19 cellular contexts compared by ENCODE assay signal in the genomic region with DNA sequence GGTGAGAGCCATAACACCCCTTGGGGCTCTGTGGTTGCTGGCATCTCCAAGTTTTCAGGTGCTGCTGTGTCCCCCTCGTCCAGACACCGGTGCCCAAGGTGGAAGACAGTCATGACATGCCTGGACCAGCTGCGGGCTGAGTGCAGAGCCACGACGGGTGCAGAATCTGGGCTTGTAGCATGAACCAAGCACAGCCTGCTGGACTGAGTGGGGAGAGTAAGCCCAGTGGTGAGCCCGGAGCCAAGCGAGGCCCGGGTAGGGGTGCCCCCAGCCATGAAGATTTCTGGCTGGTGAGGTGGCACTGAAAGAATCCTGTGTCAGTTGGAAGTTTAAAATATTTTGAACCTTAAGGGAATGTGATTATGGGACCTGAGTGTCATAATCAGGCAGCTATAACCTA.
DNase-seq lines count a peak whose midpoint lies in the region; ATAC-seq and TF ChIP-seq lines count a peak whose summit lies in the region.
"Had no signal": no experiment of that assay in that cellular context is flagged by ENCODE, and none has a peak within 500 bp of the region (broad histone marks: within the 10 kb centered on the region; RNA-seq: fewer than 3 reads in every experiment).

No MANE protein-coding gene starts in this region.

- no peak overlapping the region for H3K4me3 Mint-ChIP-seq in H9
- H3K4me3 Mint-ChIP-seq: B cell; CD8-positive, alpha-beta T cell; GM23338; HFFc6 had no signal

- H3K9ac ChIP-seq in H9 (ENCODE audit: extremely low read depth, insufficient read length, low read length) = no peak overlapping the region
- H3K9ac ChIP-seq in mesendoderm (ENCODE audit: low read length) = peak overlapping the region; percentile 19
- H3K9ac ChIP-seq in MM.1S (ENCODE audit: low read length) = no peak overlapping the region
- H3K9ac ChIP-seq: BLaER1 treated with 17β-estradiol and CSF1 and Interleukin-3, amounts not matched to agents 10 nM and 100 nM had no signal

- H3K79me2 ChIP-seq in H9 (ENCODE audit: insufficient read depth, low read length) (no peaks in the 10 kb centered on the region), mesendoderm (ENCODE audit: control insufficient read depth, insufficient read depth, low read length) (no peaks in the 10 kb centered on the region), osteoblast (ENCODE audit: insufficient read depth, low read length) (no peaks in the 10 kb centered on the region), MM.1S (ENCODE audit: low read length) (no peaks in the 10 kb centered on the region)

- no peak overlapping the region for H3K4me2 ChIP-seq in H9 (ENCODE audit: insufficient read depth, insufficient read length, low read length)
- H3K4me2 ChIP-seq in mesendoderm (ENCODE audit: low read length) = no peak overlapping the region
- no peak overlapping the region for H3K4me2 ChIP-seq in osteoblast (ENCODE audit: insufficient read depth, low read length)
- H3K4me2 ChIP-seq in MM.1S (ENCODE audit: low read depth, low read length) = no peak overlapping the region
- H3K4me2 ChIP-seq: BLaER1 treated with 17β-estradiol and CSF1 and Interleukin-3, amounts not matched to agents 10 nM and 100 nM; GM23338 had no signal

- no peak overlapping the region for H2BK12ac ChIP-seq in H9 (ENCODE audit: insufficient read length, low read depth, low read length)

- peaks cover 12 to 21% of the 10 kb centered on the region in 2 experiments for H3K4me1 Mint-ChIP-seq in H9
- H3K4me1 Mint-ChIP-seq: B cell had no signal

- no peak overlapping the region for H2BK5ac ChIP-seq in H9 (ENCODE audit: insufficient read length, low read length)
- H2BK5ac ChIP-seq in mesendoderm (ENCODE audit: low read length) = peak overlapping the region; percentile 99

- H3K27me3 Mint-ChIP-seq in H9 (ENCODE audit: low read depth) = peaks cover 3% of the 10 kb centered on the region
- H3K27me3 Mint-ChIP-seq: B cell had no signal

- H3K4ac ChIP-seq in H9 (ENCODE audit: low read depth, low read length) (no peak overlapping the region), mesendoderm (ENCODE audit: low read depth, low read length) (peak overlapping the region; percentile 22)

- WGBS in H9 (ENCODE audit: extremely low coverage, insufficient read length, low lambda C conversion rate) = no CpG with 5 or more reads among the region's 8 CpGs
- no CpG with 5 or more reads among the region's 8 CpGs for WGBS in mesendoderm (ENCODE audit: extremely low coverage, insufficient coverage, low lambda C conversion rate)
- 97% methylated on average over 8 of the region's 8 CpGs for WGBS in right cardiac atrium

- peaks cover 4 to 20% (median 16%) of the 10 kb centered on the region in 3 experiments for H3K36me3 Mint-ChIP-seq in H9 (ENCODE audit: insufficient read depth in 1 of 3, low read depth in 3 of 3)
- H3K36me3 Mint-ChIP-seq: CD8-positive, alpha-beta T cell had no signal

- H3K27ac ChIP-seq in H9 (ENCODE audit: insufficient read length, low read depth, low read length) (no peak overlapping the region), mesendoderm (ENCODE audit: low read depth, low read length) (peak overlapping the region; percentile 70), osteoblast (ENCODE audit: low read depth, low read length) (no peak overlapping the region), MM.1S (ENCODE audit: low read length) (no peak overlapping the region), right cardiac atrium (ENCODE audit: low read length) (no peak overlapping the region)
- H3K27ac ChIP-seq: BLaER1 treated with 17β-estradiol and CSF1 and Interleukin-3, amounts not matched to agents 10 nM and 100 nM had no signal

- H2AK5ac ChIP-seq in H9 (ENCODE audit: insufficient read length, low read length) (no peak overlapping the region), mesendoderm (ENCODE audit: low read length) (peak overlapping the region; percentile 94)

- peaks cover 19% of the 10 kb centered on the region in 2 experiments for H3K9me3 Mint-ChIP-seq in H9
- H3K9me3 Mint-ChIP-seq: CD8-positive, alpha-beta T cell had no signal

- H3K79me1 ChIP-seq in H9 (ENCODE audit: insufficient read depth, low read depth, low read length, poor library complexity, severe bottlenecking) = no peaks in the 10 kb centered on the region
- no peaks in the 10 kb centered on the region for H3K79me1 ChIP-seq in mesendoderm (ENCODE audit: low read length)

- H3K56ac ChIP-seq in H9 (ENCODE audit: insufficient read length, low read depth, low read length) (no peak overlapping the region), mesendoderm (ENCODE audit: low read length) (peak overlapping the region; percentile 86)

- ATAC-seq in GM21360 (IDR thresholded peaks at IDR 0.05; ENCODE audit: unreplicated experiment) (no peak), right cardiac atrium (no peak), HG03457 (IDR thresholded peaks at IDR 0.05; ENCODE audit: unreplicated experiment) (no peak)
- ATAC-seq: CD8-positive, alpha-beta T cell; GM12878; GM23338; HCT116 had no signal

- no peaks in the 10 kb centered on the region for H3K9me2 ChIP-seq in MM.1S (replicated peaks; ENCODE audit: insufficient read depth, low read length)

- H4K5ac ChIP-seq in H9 (ENCODE audit: insufficient read length, low read depth, low read length) = no peak overlapping the region
- H4K5ac ChIP-seq in mesendoderm (ENCODE audit: low read length) = no peak overlapping the region

- no peaks in the 10 kb centered on the region for H3K23me2 ChIP-seq in H9 (ENCODE audit: insufficient read length, low read depth, low read length, poor library complexity, severe bottlenecking)

- H3K4me1 ChIP-seq in H9 (ENCODE audit: insufficient read depth, low read length) (no peaks in the 10 kb centered on the region), mesendoderm (ENCODE audit: control insufficient read depth, low read depth, low read length) (peaks cover 8% of the 10 kb centered on the region), osteoblast (ENCODE audit: insufficient read depth, low read length) (no peaks in the 10 kb centered on the region), MM.1S (ENCODE audit: low read length) (no peaks in the 10 kb centered on the region), right cardiac atrium (ENCODE audit: control insufficient read depth, insufficient read depth, low read length) (peaks cover 2% of the 10 kb centered on the region)
- H3K4me1 ChIP-seq: BLaER1 treated with 17β-estradiol and CSF1 and Interleukin-3, amounts not matched to agents 10 nM and 100 nM had no signal

- H2BK120ac ChIP-seq in H9 (ENCODE audit: low read depth, low read length, poor library complexity, severe bottlenecking) (no peak overlapping the region), mesendoderm (ENCODE audit: low read depth, low read length) (no peak overlapping the region)

- no peak for TF ChIP-seq CTCF in H9 (conservative IDR thresholded peaks at IDR 0.05)
- no peak for TF ChIP-seq CTCF in osteoblast (IDR thresholded peaks at IDR 0.05; ENCODE audit: extremely low read depth, low read depth, low read length)
- no peak for TF ChIP-seq CTCF in MM.1S (IDR thresholded peaks at IDR 0.05; ENCODE audit: low read length)

- H3K36me3 ChIP-seq in mesendoderm (ENCODE audit: control insufficient read depth, insufficient read depth, low read length) = no peaks in the 10 kb centered on the region
- H3K36me3 ChIP-seq in osteoblast (ENCODE audit: insufficient read depth, low read length) = no peaks in the 10 kb centered on the region
- H3K36me3 ChIP-seq in MM.1S (replicated peaks; ENCODE audit: insufficient read depth, low read length) = no peaks in the 10 kb centered on the region

- H2AFZ ChIP-seq in H9 (ENCODE audit: low read length) = no peak overlapping the region
- no peak overlapping the region for H2AFZ ChIP-seq in osteoblast (ENCODE audit: low read length)
- no peak overlapping the region for H2AFZ ChIP-seq in MM.1S (ENCODE audit: low read length)
- H2AFZ ChIP-seq: GM23338 had no signal

- DNase-seq in H9 (peak; percentile 32), mesendoderm (no peak), osteoblast (ENCODE audit: insufficient read length, low spot score, missing footprints) (peak; percentile 43), MM.1S (no peak), right cardiac atrium (no peak)
- DNase-seq: 8988T; Calu3; CD8-positive, alpha-beta T cell; DMS79 treated with DMSO at 0.1 percent for 48 hours; EL; HFFc6; IMR-90 had no signal

- H3K9me3 ChIP-seq in H9 (ENCODE audit: control insufficient read depth, low read depth, low read length) (peaks cover 8% of the 10 kb centered on the region), osteoblast (ENCODE audit: low read depth, low read length) (peaks cover 3% of the 10 kb centered on the region), MM.1S (replicated peaks; ENCODE audit: insufficient read depth, low read length) (no peaks in the 10 kb centered on the region), right cardiac atrium (ENCODE audit: control insufficient read depth, low read length) (no peaks in the 10 kb centered on the region)

- no peak overlapping the region for H3K14ac ChIP-seq in H9 (ENCODE audit: insufficient read depth, low read length)

- H3K18ac ChIP-seq in H9 (ENCODE audit: insufficient read length, low read depth, low read length) (no peak overlapping the region), mesendoderm (ENCODE audit: low read length) (peak overlapping the region; percentile 62)

- H3K27me3 ChIP-seq in H9 (ENCODE audit: insufficient read depth, low read length) = no peaks in the 10 kb centered on the region
- no peaks in the 10 kb centered on the region for H3K27me3 ChIP-seq in mesendoderm (ENCODE audit: insufficient read depth, low read length, poor library complexity)
- H3K27me3 ChIP-seq in osteoblast (ENCODE audit: insufficient read depth, low read length) = peaks cover 7% of the 10 kb centered on the region
- no peaks in the 10 kb centered on the region for H3K27me3 ChIP-seq in MM.1S (replicated peaks; ENCODE audit: insufficient read depth, low read length)
- no peaks in the 10 kb centered on the region for H3K27me3 ChIP-seq in right cardiac atrium (ENCODE audit: control insufficient read depth, insufficient read depth)

- H2BK20ac ChIP-seq in H9 (ENCODE audit: low read depth, low read length, poor library complexity, severe bottlenecking) = no peak overlapping the region

- no peak overlapping the region for H3K27ac Mint-ChIP-seq in H9
- H3K27ac Mint-ChIP-seq: B cell; CD8-positive, alpha-beta T cell; GM23338; HFFc6 had no signal

- H4K20me1 ChIP-seq in H9 (ENCODE audit: control insufficient read depth, insufficient read depth, insufficient read length) (no peaks in the 10 kb centered on the region), osteoblast (ENCODE audit: insufficient read depth, low read length) (no peaks in the 10 kb centered on the region), MM.1S (ENCODE audit: insufficient read depth, low read length) (no peaks in the 10 kb centered on the region)
- H4K20me1 ChIP-seq: BLaER1 treated with 17β-estradiol and CSF1 and Interleukin-3, amounts not matched to agents 10 nM and 100 nM had no signal

- H3F3A ChIP-seq in MM.1S (ENCODE audit: insufficient read depth, low read length) = no peaks in the 10 kb centered on the region

- no peak overlapping the region for H3K4me3 ChIP-seq in mesendoderm (ENCODE audit: low read length)
- no peak overlapping the region for H3K4me3 ChIP-seq in osteoblast (ENCODE audit: insufficient read depth, low read length)
- H3K4me3 ChIP-seq in MM.1S (ENCODE audit: low read length) = no peak overlapping the region
- no peak overlapping the region for H3K4me3 ChIP-seq in right cardiac atrium (ENCODE audit: low read length)
- H3K4me3 ChIP-seq: BLaER1 treated with 17β-estradiol and CSF1 and Interleukin-3, amounts not matched to agents 10 nM and 100 nM; GM12878; GM23338 had no signal

- H4K8ac ChIP-seq in H9 (replicated peaks; ENCODE audit: insufficient read length, low read depth, low read length) (no peak overlapping the region), mesendoderm (ENCODE audit: low read depth, low read length) (no peak overlapping the region)

- intact Hi-C loops in right cardiac atrium (cut with DNase I) = no loop called here

- no peak overlapping the region for H4K91ac ChIP-seq in H9 (ENCODE audit: insufficient read length, low read depth, low read length)

- no peak overlapping the region for H3T11ph ChIP-seq in H9 (ENCODE audit: low read length)

- H3K23ac ChIP-seq in H9 (ENCODE audit: insufficient read length, low read depth, low read length) (no peak overlapping the region), mesendoderm (ENCODE audit: low read length) (no peak overlapping the region)

- no peak overlapping the region for H2BK15ac ChIP-seq in H9 (ENCODE audit: low read depth, low read length)
- no peak overlapping the region for H2BK15ac ChIP-seq in mesendoderm (replicated peaks; ENCODE audit: low read depth)

Comparison
In these comparisons a context has a peak if more than half of its experiments do, and no peak if none do; other contexts are left out.
1. DNase-seq: peak in H9 (single experiment) and osteoblast (single experiment); none in mesendoderm (single experiment), MM.1S (single experiment) and right cardiac atrium (0 of 3).